Comparison of ENCODE assay signal across 9 cellular contexts in genomic region chr1:148372731-148373130, GRCh38.
DNase-seq lines count a peak whose midpoint lies in the region; ATAC-seq and TF ChIP-seq lines count a peak whose summit lies in the region.
"Had no signal": no experiment of that assay in that cellular context is flagged by ENCODE, and none has a peak within 500 bp of the region (broad histone marks: within the 10 kb centered on the region; RNA-seq: fewer than 3 reads in every experiment).

No MANE protein-coding gene starts in this region.

- no peak for TF ChIP-seq POLR2A in vagina (IDR thresholded peaks at IDR 0.05)

- peak; percentile 43 to 45 for DNase-seq in activated CD4-positive, alpha-beta T cell treated with anti-CD3 and anti-CD28 coated beads, Interleukin-2, amount 50 U/mL, for 4 hours
- DNase-seq in effector CD8-positive, alpha-beta T cell (lab: John Stamatoyannopoulos, UW): peak; percentile 9
- DNase-seq in stimulated activated CD4-positive, alpha-beta T cell treated with anti-CD3 and anti-CD28 coated beads, TNF-alpha, amount 100 ng/mL, for 1 hour (ENCODE audit: low read depth in 3 of 3, low spot score in 1 of 3): peak in 2 of 3 donors; percentile 30 to 38
- DNase-seq in hypothalamus (lab: John Stamatoyannopoulos, UW) (no peak), COLO668 (lab: John Stamatoyannopoulos, UW; ENCODE audit: unreplicated experiment) (no peak), vagina (ENCODE audit: extremely low spot score in 2 of 2) (no peak)
- DNase-seq: NCI-H2029 had no signal

- no peaks in the 10 kb centered on the region for H3K9me3 ChIP-seq in KOPT-K1 (ENCODE audit: insufficient read depth, low read length, poor library complexity, severe bottlenecking)
- no peaks in the 10 kb centered on the region for H3K9me3 ChIP-seq in vagina

- no peak for ATAC-seq in HG02840 (IDR thresholded peaks at IDR 0.05; ENCODE audit: low FRiP score, unreplicated experiment)

- TF ChIP-seq CTCF in vagina (IDR thresholded peaks at IDR 0.05): no peak

- H3K4me1 ChIP-seq in vagina: no peaks in the 10 kb centered on the region

- intact Hi-C loops in vagina (cut with DNase I): no loop called here

- no peaks in the 10 kb centered on the region for H3K27me3 ChIP-seq in vagina

- no peak overlapping the region for H3K4me3 ChIP-seq in vagina

- H3K27ac ChIP-seq in KOPT-K1 (ENCODE audit: low read depth, low read length, poor library complexity, severe bottlenecking): peak overlapping the region; percentile 44
- H3K27ac ChIP-seq in vagina: no peak overlapping the region

- H3K36me3 ChIP-seq in KOPT-K1 (ENCODE audit: insufficient read depth, low read length) (no peaks in the 10 kb centered on the region), vagina (no peaks in the 10 kb centered on the region)

Comparison
In these comparisons a context has a peak if more than half of its experiments do, and no peak if none do; other contexts are left out.
1. DNase-seq: peak in activated CD4-positive, alpha-beta T cell treated with anti-CD3 and anti-CD28 coated beads, Interleukin-2, amount 50 U/mL, for 4 hours (2 of 2), effector CD8-positive, alpha-beta T cell (single experiment) and stimulated activated CD4-positive, alpha-beta T cell treated with anti-CD3 and anti-CD28 coated beads, TNF-alpha, amount 100 ng/mL, for 1 hour (2 of 3); none in hypothalamus (0 of 51), COLO668 (single experiment) and vagina (0 of 2).